ENCODE assay signal across 1 cellular context in genomic region chr2:6828299-6828584, GRCh38.
TF ChIP-seq lines count a peak whose summit lies in the region.

No MANE protein-coding gene starts in this region.

TF ChIP-seq in K562, 482 proteins besides CTCF, POLR2A, EP300 and RAD21 (continued from another document):
- TF ChIP-seq ZNF318 (IDR thresholded peaks at IDR 0.05; ENCODE audit: borderline replicate concordance in 1 of 2, low read depth in 1 of 2) = no peak
- no peak for TF ChIP-seq MTA3 (IDR thresholded peaks at IDR 0.05; ENCODE audit: borderline replicate concordance)
- no peak for TF ChIP-seq HDAC3 (IDR thresholded peaks at IDR 0.05; ENCODE audit: borderline replicate concordance, partially characterized antibody)
